15 cellular contexts compared by ENCODE assay signal in the genomic region with DNA sequence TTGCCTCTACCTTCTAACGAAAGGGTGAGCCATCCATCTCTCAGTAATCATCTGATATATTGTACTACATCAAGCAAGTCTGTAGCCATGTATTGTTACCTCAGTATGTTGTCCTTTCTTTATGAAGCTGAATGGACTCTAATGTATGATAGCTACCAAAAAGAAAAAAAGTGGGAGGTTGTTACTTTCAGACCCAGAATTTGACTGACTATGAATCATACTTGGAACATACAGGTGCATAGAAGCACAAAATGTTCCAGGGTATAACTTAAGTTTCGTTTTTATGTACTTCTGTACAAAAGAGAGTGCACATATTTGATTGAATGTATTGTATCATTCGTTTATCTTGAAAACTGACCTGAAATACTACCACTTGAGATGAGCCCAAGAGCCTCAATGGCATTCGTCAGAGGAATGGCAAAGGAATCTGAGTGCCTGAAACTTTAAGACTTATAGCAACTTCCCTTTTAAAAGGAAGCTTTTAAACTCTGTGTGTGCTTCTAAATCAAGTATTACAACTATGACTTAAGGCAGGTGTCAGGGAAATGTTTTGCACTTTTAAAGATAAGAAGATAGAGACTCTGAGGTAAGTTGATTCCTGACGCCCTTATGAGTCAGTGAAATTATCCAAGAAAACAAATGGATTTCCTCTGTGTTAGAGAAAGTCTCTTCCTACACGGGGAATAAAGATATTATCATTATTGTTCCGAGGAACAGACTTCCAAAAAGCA.
DNase-seq lines count a peak whose midpoint lies in the region; TF ChIP-seq lines count a peak whose summit lies in the region.
"Had no signal": no experiment of that assay in that cellular context is flagged by ENCODE, and none has a peak within 500 bp of the region (broad histone marks: within the 10 kb centered on the region; RNA-seq: fewer than 3 reads in every experiment).

No MANE protein-coding gene starts in this region.

- H3K36me3 ChIP-seq in OCI-LY3 (replicated peaks; ENCODE audit: low read depth, low read length): no peaks in the 10 kb centered on the region
- H3K36me3 ChIP-seq: BLaER1 treated with 17β-estradiol and CSF1 and Interleukin-3, amounts not matched to agents 10 nM and 100 nM had no signal

- no peaks in the 10 kb centered on the region for H3K79me2 ChIP-seq in OCI-LY3 (ENCODE audit: low read length)

- no peaks in the 10 kb centered on the region for H4K20me1 ChIP-seq in OCI-LY3 (ENCODE audit: insufficient read depth, low read length)
- H4K20me1 ChIP-seq: BLaER1 treated with 17β-estradiol and CSF1 and Interleukin-3, amounts not matched to agents 10 nM and 100 nM had no signal

- no peak overlapping the region for H3K27ac ChIP-seq in OCI-LY3 (ENCODE audit: low read length)
- H3K27ac ChIP-seq in angular gyrus (ENCODE audit: low read depth, low read length): peak overlapping the region; percentile 16
- peak overlapping the region in 37 of 59 donors; percentile 2 to 71 (median 45) for H3K27ac ChIP-seq in dorsolateral prefrontal cortex
- H3K27ac ChIP-seq: BLaER1 treated with 17β-estradiol and CSF1 and Interleukin-3, amounts not matched to agents 10 nM and 100 nM; HL-60 had no signal

- H3K27me3 ChIP-seq in OCI-LY3 (ENCODE audit: low read depth, low read length) (no peaks in the 10 kb centered on the region), dorsolateral prefrontal cortex (no peaks in the 10 kb centered on the region)
- H3K27me3 ChIP-seq: BLaER1 treated with 17β-estradiol and CSF1 and Interleukin-3, amounts not matched to agents 10 nM and 100 nM had no signal

- no peaks in the 10 kb centered on the region for H3K9me3 ChIP-seq in OCI-LY3 (ENCODE audit: insufficient read depth, low read length)
- H3K9me3 ChIP-seq: BLaER1 treated with 17β-estradiol and CSF1 and Interleukin-3, amounts not matched to agents 10 nM and 100 nM had no signal

- H3K4me3 ChIP-seq in OCI-LY3 (ENCODE audit: low read length) (no peak overlapping the region), dorsolateral prefrontal cortex (no peak overlapping the region)
- H3K4me3 ChIP-seq: BLaER1 treated with 17β-estradiol and CSF1 and Interleukin-3, amounts not matched to agents 10 nM and 100 nM; GM23338 had no signal

- no peak for TF ChIP-seq CTCF in OCI-LY3 (IDR thresholded peaks at IDR 0.05; ENCODE audit: low read depth, low read length)
- no peak for TF ChIP-seq CTCF in dorsolateral prefrontal cortex (IDR thresholded peaks at IDR 0.05 in 54 of 56, conservative IDR thresholded peaks at IDR 0.05 in 2 of 56; ENCODE audit: low read depth in 1 of 56, partially characterized antibody in 56 of 56)

- DNase-seq in dorsolateral prefrontal cortex (no peak), superior temporal gyrus (ENCODE audit: extremely low spot score) (peak; percentile 43), mesenteric fat pad (ENCODE audit: low spot score) (no peak), D341Med (ENCODE audit: low spot score) (no peak)
- DNase-seq in activated naive CD4-positive, alpha-beta T cell treated with Interleukin-2 at 50 U/mL for 16 hours: no peak
- DNase-seq: Calu3; CD8-positive, alpha-beta T cell; DMS 273 treated with DMSO at 0.1 percent for 48 hours; DND-41; HCEC 1CT had no signal

- intact Hi-C loops in dorsolateral prefrontal cortex (cut with DNase I): no loop called here

- no peak overlapping the region for H3K9ac ChIP-seq in OCI-LY3 (ENCODE audit: low read length)
- H3K9ac ChIP-seq: BLaER1 treated with 17β-estradiol and CSF1 and Interleukin-3, amounts not matched to agents 10 nM and 100 nM had no signal

- peaks cover 4% of the 10 kb centered on the region; the same call in 1 of the 2 replicates for H3K4me1 ChIP-seq in OCI-LY3 (ENCODE audit: low read length)
- H3K4me1 ChIP-seq: BLaER1 treated with 17β-estradiol and CSF1 and Interleukin-3, amounts not matched to agents 10 nM and 100 nM had no signal

- 0 out of 2 replicates have a peak overlapping the region, but pooled peaks have one; percentile 6 for H3K4me2 ChIP-seq in OCI-LY3 (ENCODE audit: low read length)
- H3K4me2 ChIP-seq: BLaER1 treated with 17β-estradiol and CSF1 and Interleukin-3, amounts not matched to agents 10 nM and 100 nM; GM23338 had no signal

- no peak overlapping the region for H2AFZ ChIP-seq in OCI-LY3 (ENCODE audit: low read depth, low read length)
- H2AFZ ChIP-seq: GM23338 had no signal
